2 cellular contexts compared by ENCODE assay signal in genomic region chr12:73413974-73414373, GRCh38.
TF ChIP-seq lines count a peak whose summit lies in the region.

No MANE protein-coding gene starts in this region.

TF ChIP-seq in HepG2, 621 proteins besides CTCF, POLR2A, EP300 and RAD21:
- TF ChIP-seq ZNF619 (CRISPR knock-in tag; IDR thresholded peaks at IDR 0.05) (no peak), MAFK (conservative IDR thresholded peaks at IDR 0.05 in 1 of 2, IDR thresholded peaks at IDR 0.05 in 1 of 2; ENCODE audit: low read length in 2 of 2) (peak; percentile 30 to 59; a peak in 3 of 4 replicates)

TF ChIP-seq in IMR-90, 13 proteins besides CTCF, POLR2A, EP300 and RAD21:
- TF ChIP-seq, protein P1, sequence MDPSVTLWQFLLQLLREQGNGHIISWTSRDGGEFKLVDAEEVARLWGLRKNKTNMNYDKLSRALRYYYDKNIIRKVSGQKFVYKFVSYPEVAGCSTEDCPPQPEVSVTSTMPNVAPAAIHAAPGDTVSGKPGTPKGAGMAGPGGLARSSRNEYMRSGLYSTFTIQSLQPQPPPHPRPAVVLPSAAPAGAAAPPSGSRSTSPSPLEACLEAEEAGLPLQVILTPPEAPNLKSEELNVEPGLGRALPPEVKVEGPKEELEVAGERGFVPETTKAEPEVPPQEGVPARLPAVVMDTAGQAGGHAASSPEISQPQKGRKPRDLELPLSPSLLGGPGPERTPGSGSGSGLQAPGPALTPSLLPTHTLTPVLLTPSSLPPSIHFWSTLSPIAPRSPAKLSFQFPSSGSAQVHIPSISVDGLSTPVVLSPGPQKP (IDR thresholded peaks at IDR 0.05; ENCODE audit: borderline replicate concordance, low read depth, low read length) = no peak
- TF ChIP-seq MAFK (IDR thresholded peaks at IDR 0.05; ENCODE audit: low read depth, low read length) = peak; percentile 56
TF ChIP-seq in IMR-90: peak in this region for 1.
